Comparison of ENCODE assay signal across 1 cellular context in genomic region chr2:8595428-8595805, GRCh38.
TF ChIP-seq lines count a peak whose summit lies in the region.

No MANE protein-coding gene starts in this region.

TF ChIP-seq in HepG2, 621 proteins besides CTCF, POLR2A, EP300 and RAD21 (continued from another document):
- TF ChIP-seq MAFK (conservative IDR thresholded peaks at IDR 0.05 in 1 of 2, IDR thresholded peaks at IDR 0.05 in 1 of 2; ENCODE audit: low read length in 2 of 2) (no peak), ZNF737 (CRISPR knock-in tag; IDR thresholded peaks at IDR 0.05; ENCODE audit: borderline replicate concordance) (0 out of 2 replicates have a peak, but pooled peaks have one; percentile 22)
